22 cellular contexts compared by ENCODE assay signal in genomic region chr10:116984202-116984993, GRCh38.
"Had no signal": no experiment of that assay in that cellular context is flagged by ENCODE, and none has a peak within 500 bp of the region (broad histone marks: within the 10 kb centered on the region; RNA-seq: fewer than 3 reads in every experiment).

No MANE protein-coding gene starts in this region.

- H3K27ac ChIP-seq: sigmoid colon, stomach, testis, vagina had no signal

- ATAC-seq: stimulated activated memory B cell treated with anti-CD40 and anti-IgM and Interleukin-4, amounts not matched to agents 10 μg/mL and 1 μg/mL and 100 μg/mL, for 72 hours had no signal

- H3K9me3 ChIP-seq: sigmoid colon, stomach, testis, vagina had no signal

- H3K4me2 ChIP-seq: smooth muscle cell had no signal

- H3K36me3 Mint-ChIP-seq: activated CD4-positive, alpha-beta memory T cell treated with anti-CD3 and anti-CD28 coated beads for 36 hours; activated naive CD8-positive, alpha-beta T cell treated with anti-CD3 and anti-CD28 coated beads for 36 hours; stimulated activated memory B cell treated with anti-CD40 and anti-IgM and Interleukin-4, amounts not matched to agents 10 μg/mL and 1 μg/mL and 100 μg/mL, for 72 hours had no signal

- FAIRE-seq: bronchial epithelial cell had no signal

- H3K4me3 ChIP-seq: sigmoid colon, smooth muscle cell, stomach, testis, vagina had no signal

- H3K4me1 Mint-ChIP-seq: activated naive CD8-positive, alpha-beta T cell treated with anti-CD3 and anti-CD28 coated beads for 36 hours; stimulated activated memory B cell treated with anti-CD40 and anti-IgM and Interleukin-4, amounts not matched to agents 10 μg/mL and 1 μg/mL and 100 μg/mL, for 72 hours had no signal

- H3K27ac Mint-ChIP-seq: activated CD4-positive, alpha-beta memory T cell treated with anti-CD3 and anti-CD28 coated beads for 36 hours; activated naive CD8-positive, alpha-beta T cell treated with anti-CD3 and anti-CD28 coated beads for 36 hours; nephron progenitor cell; stimulated activated memory B cell treated with anti-CD40 and anti-IgM and Interleukin-4, amounts not matched to agents 10 μg/mL and 1 μg/mL and 100 μg/mL, for 72 hours; T-helper 1 cell treated with Interleukin-12 subunit alpha and Interleukin-12 subunit beta and Interleukin-4 antibody, amounts not matched to agents 30 μg/mL and 1 μg/mL, for 36 hours had no signal

- H3K4me3 Mint-ChIP-seq: activated CD4-positive, alpha-beta memory T cell treated with anti-CD3 and anti-CD28 coated beads for 36 hours; activated naive CD8-positive, alpha-beta T cell treated with anti-CD3 and anti-CD28 coated beads for 36 hours; nephron progenitor cell; stimulated activated memory B cell treated with anti-CD40 and anti-IgM and Interleukin-4, amounts not matched to agents 10 μg/mL and 1 μg/mL and 100 μg/mL, for 72 hours; T-helper 1 cell treated with Interleukin-12 subunit alpha and Interleukin-12 subunit beta and Interleukin-4 antibody, amounts not matched to agents 30 μg/mL and 1 μg/mL, for 36 hours had no signal

- H3K9me3 Mint-ChIP-seq: activated CD4-positive, alpha-beta memory T cell treated with anti-CD3 and anti-CD28 coated beads for 36 hours; activated naive CD8-positive, alpha-beta T cell treated with anti-CD3 and anti-CD28 coated beads for 36 hours; nephron progenitor cell; stimulated activated memory B cell treated with anti-CD40 and anti-IgM and Interleukin-4, amounts not matched to agents 10 μg/mL and 1 μg/mL and 100 μg/mL, for 72 hours; T-helper 1 cell treated with Interleukin-12 subunit alpha and Interleukin-12 subunit beta and Interleukin-4 antibody, amounts not matched to agents 30 μg/mL and 1 μg/mL, for 36 hours had no signal

- H3K4me1 ChIP-seq: sigmoid colon, stomach, testis, vagina had no signal

- DNase-seq: activated CD4-positive, alpha-beta memory T cell treated with anti-CD3 and anti-CD28 coated beads for 36 hours; activated CD4-positive, alpha-beta T cell treated with anti-CD3 and anti-CD28 coated beads for 48 hours; activated naive CD4-positive, alpha-beta T cell treated with Interleukin-2 at 50 U/mL for 16 hours; activated naive CD8-positive, alpha-beta T cell treated with anti-CD3 and anti-CD28 coated beads for 36 hours; activated T-cell treated with anti-CD3 and anti-CD28 coated beads, Interleukin-2, amount 50 U/mL, for 48 hours; cerebellar nuclear complex; effector CD8-positive, alpha-beta T cell; foreskin melanocyte; glutamatergic neuron; nephron progenitor cell; posterior cingulate gyrus; sigmoid colon; stimulated activated CD4-positive, alpha-beta T cell treated with anti-CD3 and anti-CD28 coated beads, Interleukin-15, amount 100 ng/mL, for 24 hours; stomach; T1000; testis; trophoblast cell had no signal

- H3K27me3 Mint-ChIP-seq: stimulated activated memory B cell treated with anti-CD40 and anti-IgM and Interleukin-4, amounts not matched to agents 10 μg/mL and 1 μg/mL and 100 μg/mL, for 72 hours had no signal

- H3K36me3 ChIP-seq: sigmoid colon, vagina had no signal

- H3K27me3 ChIP-seq: sigmoid colon, stomach, testis, vagina had no signal
